Comparison of ENCODE assay signal across 15 cellular contexts in genomic region chr9:89757776-89758528, GRCh38.
DNase-seq lines count a peak whose midpoint lies in the region; ATAC-seq, FAIRE-seq and TF ChIP-seq lines count a peak whose summit lies in the region.
"Had no signal": no experiment of that assay in that cellular context is flagged by ENCODE, and none has a peak within 500 bp of the region (broad histone marks: within the 10 kb centered on the region; RNA-seq: fewer than 3 reads in every experiment).

No MANE protein-coding gene starts in this region.

- H3K4me1 ChIP-seq in heart left ventricle (peaks cover 0 to 21% (median 8%) of the 10 kb centered on the region in 12 donors), HepG2 (ENCODE audit: insufficient read depth, low read length) (peaks cover 11% of the 10 kb centered on the region), upper lobe of right lung (no peaks in the 10 kb centered on the region)
- H3K4me1 ChIP-seq: Caco-2 had no signal

- CTCF ChIA-PET in HepG2 (lab: Yijun Ruan, JAX; ENCODE audit: low intra/inter-chr PET ratio, low total read pairs), result no interaction called here

- no peak overlapping the region for H2AFZ ChIP-seq in HepG2 (ENCODE audit: low read length)
- H2AFZ ChIP-seq: GM23338 had no signal

- H3K4me3 ChIP-seq in heart left ventricle (no peak overlapping the region), HepG2 (replicated peaks in 1 of 3; ENCODE audit: insufficient read depth in 1 of 3, low read depth in 2 of 3, low read length in 3 of 3) (no peak overlapping the region), upper lobe of right lung (no peak overlapping the region)
- H3K4me3 ChIP-seq: GM23338 had no signal

- H3K9ac ChIP-seq in HepG2 (ENCODE audit: insufficient read depth, low read depth, low read length), result no peak overlapping the region

- no peak for TF ChIP-seq POLR2A in heart left ventricle (IDR thresholded peaks at IDR 0.05)
- no peak for TF ChIP-seq POLR2A in HepG2 (IDR thresholded peaks at IDR 0.05; ENCODE audit: insufficient read depth in 1 of 2, low read depth in 2 of 2, low read length in 2 of 2)

- H3K27ac ChIP-seq in heart left ventricle, result no peak overlapping the region
- H3K27ac ChIP-seq in HepG2 (ENCODE audit: extremely low read length, insufficient read depth, low read length), result no peak overlapping the region
- no peak overlapping the region for H3K27ac ChIP-seq in upper lobe of right lung
- H3K27ac ChIP-seq: HL-60 had no signal

- no peak for FAIRE-seq in HepG2 (lab: Jason Lieb, UNC)
- FAIRE-seq: A204.1 had no signal

- H3K36me3 ChIP-seq in heart left ventricle (no peaks in the 10 kb centered on the region), HepG2 (replicated peaks in 1 of 2; ENCODE audit: control insufficient read depth in 1 of 2, insufficient read depth in 2 of 2, low read length in 2 of 2) (no peaks in the 10 kb centered on the region), upper lobe of right lung (no peaks in the 10 kb centered on the region)

- ATAC-seq in left ventricle myocardium superior (peak; percentile 54), heart left ventricle (no peak), HepG2 (no peak), upper lobe of right lung (peak; percentile 68), GM21825 (IDR thresholded peaks at IDR 0.05; ENCODE audit: unreplicated experiment) (no peak)
- ATAC-seq: GM23338 had no signal

- no peak overlapping the region for H3K4me2 ChIP-seq in HepG2 (ENCODE audit: low read depth, low read length)
- H3K4me2 ChIP-seq: GM23338 had no signal

- intact Hi-C loops in left ventricle myocardium superior (cut with micrococcal nuclease) (no loop called here), heart left ventricle (cut with DNase I) (loop anchor here in 6 of 10 donors (2.0 to 10.0 kb wide), 9 partner anchors 114 to 344 kb away; partner anchors contain the start of gene GADD45G (in 3 of the 6)), HepG2 (cut with micrococcal nuclease; ENCODE audit: unreplicated experiment) (no loop called here), posterior vena cava (cut with DNase I) (no loop called here), upper lobe of right lung (cut with DNase I) (no loop called here)

- BruUV-seq in HepG2 (replicated peaks; lab: Mats Ljungman, UMichigan), result no TSS peak

- no peaks in the 10 kb centered on the region for H3K9me3 ChIP-seq in heart left ventricle
- H3K9me3 ChIP-seq in HepG2 (ENCODE audit: low read length), result no peaks in the 10 kb centered on the region
- H3K9me3 ChIP-seq in upper lobe of right lung, result no peaks in the 10 kb centered on the region
- H3K9me3 ChIP-seq: Caco-2 had no signal

- WGBS in heart left ventricle, 4 donors, result 66 to 80% (median 77%) methylated on average over 12 of the region's 12 CpGs
- 37% methylated on average over 3 of the region's 12 CpGs for WGBS in HepG2 (ENCODE audit: low lambda C conversion rate)

- in situ Hi-C loops in HepG2 (cut with HindIII; ENCODE audit: extremely low pct_ligation_motif_present, low pct_unique_long_range_greater_than_20kb), result no loop called here

- DNase-seq in left ventricle myocardium superior (peak; percentile 55), heart left ventricle (no peak), HepG2 (ENCODE audit: low spot score) (no peak), posterior vena cava (ENCODE audit: low spot score) (peak; percentile 25), upper lobe of right lung (no peak), GM10266 (ENCODE audit: extremely low spot score) (no peak)
- DNase-seq in stimulated activated CD4-positive, alpha-beta T cell treated with anti-CD3 and anti-CD28 coated beads, Interleukin-15, amount 100 ng/mL, for 24 hours, result no peak
- DNase-seq: Caco-2; CD8-positive, alpha-beta memory T cell; GF-D8; H7 had no signal

- H3K27me3 ChIP-seq in heart left ventricle (no peaks in the 10 kb centered on the region), HepG2 (ENCODE audit: control insufficient read depth in 1 of 2, insufficient read depth in 2 of 2, low read length in 2 of 2) (no peaks in the 10 kb centered on the region), upper lobe of right lung (no peaks in the 10 kb centered on the region)

- no peaks in the 10 kb centered on the region for H3K79me2 ChIP-seq in HepG2 (ENCODE audit: insufficient read depth, low read length)

- TF ChIP-seq EP300 in HepG2 (IDR thresholded peaks at IDR 0.05; ENCODE audit: low read depth in 2 of 2, low read length in 2 of 2) (no peak), HepG2 (CRISPR knock-in tag; IDR thresholded peaks at IDR 0.05; ENCODE audit: borderline replicate concordance) (no peak)

- POLR2A ChIA-PET in HepG2 (lab: Yijun Ruan, JAX), result no interaction called here

- H4K20me1 ChIP-seq in HepG2 (ENCODE audit: insufficient read depth, low read length), result no peaks in the 10 kb centered on the region

- TF ChIP-seq CTCF in heart left ventricle (IDR thresholded peaks at IDR 0.05) (no peak), HepG2 (CRISPR knock-in tag; IDR thresholded peaks at IDR 0.05) (no peak), upper lobe of right lung (IDR thresholded peaks at IDR 0.05) (no peak), GM10266 (IDR thresholded peaks at IDR 0.05; ENCODE audit: control insufficient read depth, insufficient read depth, low read depth, missing control alignments) (no peak)

- no peak for TF ChIP-seq RAD21 in HepG2 (CRISPR knock-in tag; IDR thresholded peaks at IDR 0.05)

TF ChIP-seq in HepG2, 621 proteins besides CTCF, POLR2A, EP300 and RAD21 (continues in another document):
- TF ChIP-seq TRAFD1 (CRISPR knock-in tag; IDR thresholded peaks at IDR 0.05; ENCODE audit: borderline replicate concordance), result no peak
- TF ChIP-seq ZNF460 (CRISPR knock-in tag; IDR thresholded peaks at IDR 0.05; ENCODE audit: borderline replicate concordance), result no peak
- TF ChIP-seq USF2 (IDR thresholded peaks at IDR 0.05; ENCODE audit: low read depth, low read length), result peak; percentile 39; the same call in 1 of the 2 replicates
- TF ChIP-seq USF2 (CRISPR knock-in tag; IDR thresholded peaks at IDR 0.05; ENCODE audit: borderline replicate concordance), result no peak
- TF ChIP-seq PHF21A (CRISPR knock-in tag; IDR thresholded peaks at IDR 0.05), result no peak
- TF ChIP-seq KLF11 (CRISPR knock-in tag; IDR thresholded peaks at IDR 0.05), result no peak
- TF ChIP-seq TERF1 (CRISPR knock-in tag; IDR thresholded peaks at IDR 0.05), result no peak
- TF ChIP-seq ZNF597 (CRISPR knock-in tag; IDR thresholded peaks at IDR 0.05), result no peak
- peak; percentile 98 for TF ChIP-seq MNT (IDR thresholded peaks at IDR 0.05)

Comparison
In these comparisons a context has a peak if more than half of its experiments do, and no peak if none do; other contexts are left out.
1. ATAC-seq: peak in left ventricle myocardium superior (single experiment) and upper lobe of right lung (single experiment); none in heart left ventricle (0 of 4), HepG2 (single experiment) and GM21825 (single experiment).
2. DNase-seq: peak in left ventricle myocardium superior (single experiment) and posterior vena cava (single experiment); none in heart left ventricle (0 of 5), HepG2 (single experiment), upper lobe of right lung (single experiment), GM10266 (single experiment) and stimulated activated CD4-positive, alpha-beta T cell treated with anti-CD3 and anti-CD28 coated beads, Interleukin-15, amount 100 ng/mL, for 24 hours (single experiment).
3. intact Hi-C loops: an anchor here in heart left ventricle (2.0 to 10.0 kb wide); none called in left ventricle myocardium superior, HepG2, posterior vena cava and upper lobe of right lung.